ENCODE assay signal across 34 cellular contexts in genomic region chr13:113066142-113066455, GRCh38. TPM values are rescaled to one million over a fixed set of nuclear protein-coding genes. Genes with fewer than 3 reads are reported as not detected.
"Had no signal": no experiment of that assay in that cellular context is flagged by ENCODE, and none has a peak within 500 bp of the region (broad histone marks: within the 10 kb centered on the region; RNA-seq: fewer than 3 reads in every experiment).

No MANE protein-coding gene starts in this region.

- ATAC-seq: activated CD4-positive, alpha-beta T cell treated with anti-CD3 and anti-CD28 coated beads for 36 hours; activated CD8-positive, alpha-beta memory T cell treated with anti-CD3 and anti-CD28 coated beads, Interleukin-2, amount 10 ng/mL, durations not matched to agents 7 days and 5 days; activated CD8-positive, alpha-beta T cell treated with anti-CD3 and anti-CD28 coated beads, Interleukin-2, amount 10 ng/mL, durations not matched to agents 7 days and 5 days; activated naive CD8-positive, alpha-beta T cell treated with anti-CD3 and anti-CD28 coated beads, Interleukin-2, amount 50 U/mL, for 24 hours had no signal

- H3K9me3 ChIP-seq: adrenal gland, ascending aorta, breast epithelium, esophagus squamous epithelium had no signal

- H3K4me1 ChIP-seq: adrenal gland, ascending aorta, breast epithelium, esophagus squamous epithelium had no signal

- H3K27ac ChIP-seq: adrenal gland, ascending aorta, breast epithelium, cardiac muscle cell, coronary artery, epithelial cell of prostate, esophagus squamous epithelium had no signal

- H3K27me3 ChIP-seq: adrenal gland, ascending aorta, breast epithelium, cardiac muscle cell, esophagus squamous epithelium had no signal

- H3K4me3 ChIP-seq: adrenal gland, ascending aorta, cardiac muscle cell, coronary artery, esophagus squamous epithelium had no signal

- DNase-seq: activated CD4-positive, alpha-beta memory T cell treated with anti-CD3 and anti-CD28 coated beads for 36 hours; activated CD4-positive, alpha-beta T cell treated with anti-CD3 and anti-CD28 coated beads for 36 hours; activated CD4-positive, alpha-beta T cell treated with anti-CD3 and anti-CD28 coated beads, Interleukin-2, amount 10 ng/mL, durations not matched to agents 24 days and 14 days; activated CD4-positive, CD25-positive, alpha-beta regulatory T cell; activated CD4-positive, CD25-positive, alpha-beta regulatory T cell treated with anti-CD3 and anti-CD28 coated beads, Interleukin-2, amount 50 U/mL, for 72 hours; activated CD8-positive, alpha-beta memory T cell treated with anti-CD3 and anti-CD28 coated beads, Interleukin-2, amount 10 ng/mL, durations not matched to agents 7 days and 5 days; activated CD8-positive, alpha-beta memory T cell treated with anti-CD3 and anti-CD28 coated beads, Interleukin-2, amount 50 U/mL, for 4 hours; activated CD8-positive, alpha-beta T cell treated with anti-CD3 and anti-CD28 coated beads, Interleukin-2, amount 10 ng/mL, durations not matched to agents 7 days and 5 days; activated effector memory CD4-positive, alpha-beta T cell treated with anti-CD3 and anti-CD28 coated beads, Interleukin-2, amount 50 U/mL, for 16 hours; activated naive CD4-positive, alpha-beta T cell treated with anti-CD3 and anti-CD28 coated beads for 36 hours; activated naive CD8-positive, alpha-beta T cell treated with anti-CD3 and anti-CD28 coated beads for 36 hours; activated naive CD8-positive, alpha-beta T cell treated with anti-CD3 and anti-CD28 coated beads, Interleukin-2, amount 50 U/mL, for 24 hours; activated T-cell treated with anti-CD3 and anti-CD28 coated beads, Interleukin-2, amount 50 U/mL, for 1 hour; activated T-cell treated with anti-CD3 and anti-CD28 coated beads, Interleukin-2, amount 50 U/mL, for 48 hours; adrenal gland; amygdala; dermis blood vessel endothelial cell; effector CD8-positive, alpha-beta T cell; esophagus squamous epithelium; T-helper 2 cell had no signal

- FAIRE-seq: endometrium, endothelial cell of umbilical vein, frontal cortex had no signal

- H3K36me3 ChIP-seq: adrenal gland, breast epithelium, cardiac muscle cell had no signal

RNA-seq across cellular contexts. Expression of gene F7, which starts 39.5 kb away (rescaled TPM):
- total RNA-seq: activated CD4-positive, alpha-beta T cell treated with anti-CD3 and anti-CD28 coated beads, Interleukin-2, amount 10 ng/mL, durations not matched to agents 24 days and 14 days; activated CD8-positive, alpha-beta memory T cell treated with anti-CD3 and anti-CD28 coated beads, Interleukin-2, amount 10 ng/mL, durations not matched to agents 7 days and 5 days; activated CD8-positive, alpha-beta T cell treated with anti-CD3 and anti-CD28 coated beads, Interleukin-2, amount 10 ng/mL, durations not matched to agents 7 days and 5 days; activated T-helper 1 cell treated with anti-CD3 and anti-CD28 coated beads, Interleukin-12 subunit alpha, Interleukin-12 subunit beta, Interleukin-2, Interleukin-4 antibody, amounts not matched to agents 30 ng/mL and 10 ng/mL and 1 ng/mL, durations not matched to agents 14 hours and 24 hours and 36 hours; activated T-helper 2 cell treated with anti-CD3 and anti-CD28 coated beads, Interferon-gamma antibody, Interleukin-2, Interleukin-4, amounts not matched to agents 10 μg/mL and 5 μg/mL and 100 μg/mL, durations not matched to agents 14 hours and 24 hours and 36 hours; dermis blood vessel endothelial cell; endothelial cell of umbilical vein; esophagus squamous epithelium; fibroblast of lung; fibroblast of villous mesenchyme; T-helper 1 cell treated with Interleukin-12 subunit alpha and Interleukin-12 subunit beta and Interleukin-4 antibody, amounts not matched to agents 30 ng/mL and 1 ng/mL, for 36 hours had no signal
- polyA plus RNA-seq: cardiac muscle cell, endothelial cell of umbilical vein, fibroblast of lung had no signal

RNA-seq across cellular contexts. Expression of gene F10, which starts 56.5 kb away (rescaled TPM):
- total RNA-seq: activated CD4-positive, alpha-beta memory T cell treated with anti-CD3 and anti-CD28 coated beads for 36 hours; activated CD4-positive, alpha-beta T cell treated with anti-CD3 and anti-CD28 coated beads for 36 hours; activated CD4-positive, alpha-beta T cell treated with anti-CD3 and anti-CD28 coated beads, Interleukin-2, amount 10 ng/mL, durations not matched to agents 24 days and 14 days; activated CD8-positive, alpha-beta memory T cell treated with anti-CD3 and anti-CD28 coated beads for 36 hours; activated CD8-positive, alpha-beta memory T cell treated with anti-CD3 and anti-CD28 coated beads, Interleukin-2, amount 10 ng/mL, durations not matched to agents 7 days and 5 days; activated CD8-positive, alpha-beta T cell treated with anti-CD3 and anti-CD28 coated beads, Interleukin-2, amount 10 ng/mL, durations not matched to agents 7 days and 5 days; activated naive CD4-positive, alpha-beta T cell treated with anti-CD3 and anti-CD28 coated beads for 36 hours; activated naive CD8-positive, alpha-beta T cell treated with anti-CD3 and anti-CD28 coated beads for 36 hours; activated T-helper 1 cell treated with anti-CD3 and anti-CD28 coated beads, Interleukin-12 subunit alpha, Interleukin-12 subunit beta, Interleukin-2, Interleukin-4 antibody, amounts not matched to agents 30 ng/mL and 10 ng/mL and 1 ng/mL, durations not matched to agents 14 hours and 24 hours and 36 hours; activated T-helper 2 cell treated with anti-CD3 and anti-CD28 coated beads, Interferon-gamma antibody, Interleukin-2, Interleukin-4, amounts not matched to agents 10 μg/mL and 5 μg/mL and 100 μg/mL, durations not matched to agents 14 hours and 24 hours and 36 hours; dermis blood vessel endothelial cell; endothelial cell of umbilical vein; T-helper 1 cell treated with Interleukin-12 subunit alpha and Interleukin-12 subunit beta and Interleukin-4 antibody, amounts not matched to agents 30 ng/mL and 1 ng/mL, for 36 hours had no signal
